In genomic region chrX:150982235-150982785, GRCh38 we compare ENCODE assay signal across 8 cellular contexts. TPM values are rescaled to one million over a fixed set of nuclear protein-coding genes. Genes with fewer than 3 reads are reported as not detected.
A peak's percentile ranks its signal among the peaks of the same experiment; 100 is the strongest.
DNase-seq lines count a peak whose midpoint lies in the region; ATAC-seq, FAIRE-seq and TF ChIP-seq lines count a peak whose summit lies in the region.

No MANE protein-coding gene starts in this region.

- peak overlapping the region; percentile 76 for H3K4me2 ChIP-seq in HepG2 (ENCODE audit: low read depth, low read length)

- 0 out of 2 replicates have a peak, but pooled peaks cover 3% of the 10 kb centered on the region for H4K20me1 ChIP-seq in HepG2 (ENCODE audit: insufficient read depth, low read length)

- no peak overlapping the region for H2AFZ ChIP-seq in HepG2 (ENCODE audit: low read length)

- TF ChIP-seq CTCF in HepG2 (CRISPR knock-in tag; IDR thresholded peaks at IDR 0.05) (no peak), upper lobe of right lung (IDR thresholded peaks at IDR 0.05) (no peak)

- H3K27ac ChIP-seq in HepG2 (ENCODE audit: extremely low read length, insufficient read depth, low read length): peak overlapping the region; percentile 35
- no peak overlapping the region for H3K27ac ChIP-seq in upper lobe of right lung

- CTCF ChIA-PET in HepG2 (lab: Yijun Ruan, JAX; ENCODE audit: low intra/inter-chr PET ratio, low total read pairs): no interaction called here

- no peak for TF ChIP-seq RAD21 in HepG2 (CRISPR knock-in tag; IDR thresholded peaks at IDR 0.05)

- TF ChIP-seq EP300 in HepG2 (IDR thresholded peaks at IDR 0.05; ENCODE audit: low read depth in 2 of 2, low read length in 2 of 2): no peak
- no peak for TF ChIP-seq EP300 in HepG2 (CRISPR knock-in tag; IDR thresholded peaks at IDR 0.05; ENCODE audit: borderline replicate concordance)

- no peak for TF ChIP-seq POLR2A in HepG2 (IDR thresholded peaks at IDR 0.05; ENCODE audit: insufficient read depth in 1 of 2, low read depth in 2 of 2, low read length in 2 of 2)

- peak overlapping the region; percentile 73 for H3K4me3 ChIP-seq in adipocyte (ENCODE audit: low read length)
- H3K4me3 ChIP-seq in HepG2 (replicated peaks in 1 of 3; ENCODE audit: insufficient read depth in 1 of 3, low read depth in 2 of 3, low read length in 3 of 3): peak overlapping the region; percentile 50 to 71 (median 57); a peak in 5 of 6 replicates
- peak overlapping the region; percentile 51 for H3K4me3 ChIP-seq in upper lobe of right lung

- DNase-seq in activated naive CD4-positive, alpha-beta T cell (lab: John Stamatoyannopoulos, UW): no peak
- no peak for DNase-seq in adipocyte (ENCODE audit: low read depth)
- no peak for DNase-seq in HepG2 (ENCODE audit: low spot score)
- DNase-seq in upper lobe of right lung: no peak
- no peak for DNase-seq in A172 (ENCODE audit: low spot score)
- DNase-seq in LoVo (ENCODE audit: low spot score): no peak
- no peak for DNase-seq in NCI-H1694 (lab: John Stamatoyannopoulos, UW)

- H3K9ac ChIP-seq in adipocyte (ENCODE audit: low read length) (peak overlapping the region; percentile 34), HepG2 (ENCODE audit: insufficient read depth, low read depth, low read length) (peak overlapping the region; percentile 59)

- ATAC-seq in HepG2 (no peak), upper lobe of right lung (no peak)

- FAIRE-seq in HepG2 (lab: Jason Lieb, UNC): no peak

- peak overlapping the region; percentile 44 for H3K4me3 Mint-ChIP-seq in activated naive CD4-positive, alpha-beta T cell treated with anti-CD3 and anti-CD28 coated beads, Interleukin-2, amount 50 U/mL, for 24 hours

- H3K9me3 ChIP-seq in adipocyte (ENCODE audit: control insufficient read depth, low read length) (no peaks in the 10 kb centered on the region), HepG2 (ENCODE audit: low read length) (no peaks in the 10 kb centered on the region), upper lobe of right lung (no peaks in the 10 kb centered on the region)

- POLR2A ChIA-PET in HepG2 (lab: Yijun Ruan, JAX): no interaction called here

- H3K79me2 ChIP-seq in HepG2 (ENCODE audit: insufficient read depth, low read length): peaks cover 11% of the 10 kb centered on the region

- BruUV-seq in HepG2 (replicated peaks; lab: Mats Ljungman, UMichigan): no TSS peak

- peaks cover 5% of the 10 kb centered on the region for H3K4me1 Mint-ChIP-seq in activated naive CD4-positive, alpha-beta T cell treated with anti-CD3 and anti-CD28 coated beads, Interleukin-2, amount 50 U/mL, for 24 hours

- WGBS in HepG2 (ENCODE audit: low lambda C conversion rate): 26% methylated on average over 11 of the region's 20 CpGs

- H3K36me3 ChIP-seq in adipocyte (ENCODE audit: control insufficient read depth, insufficient read depth, low read length, severe bottlenecking) (peaks cover 3% of the 10 kb centered on the region), HepG2 (replicated peaks in 1 of 2; ENCODE audit: control insufficient read depth in 1 of 2, insufficient read depth in 2 of 2, low read length in 2 of 2) (no peaks in the 10 kb centered on the region), upper lobe of right lung (no peaks in the 10 kb centered on the region)

- in situ Hi-C loops in HepG2 (cut with HindIII; ENCODE audit: extremely low pct_ligation_motif_present, low pct_unique_long_range_greater_than_20kb): no loop called here

- H3K4me1 ChIP-seq in adipocyte (ENCODE audit: control insufficient read depth, insufficient read depth, low read length) (no peaks in the 10 kb centered on the region), HepG2 (ENCODE audit: insufficient read depth, low read length) (peaks cover 16% of the 10 kb centered on the region), upper lobe of right lung (no peaks in the 10 kb centered on the region)

- H3K27ac Mint-ChIP-seq in activated naive CD4-positive, alpha-beta T cell treated with anti-CD3 and anti-CD28 coated beads, Interleukin-2, amount 50 U/mL, for 24 hours: no peak overlapping the region

- intact Hi-C loops in HepG2 (cut with micrococcal nuclease; ENCODE audit: unreplicated experiment): loop anchor here (5.0 kb wide), 1 partner anchor 85 kb away; the partner anchor contains the start of gene CD99L2
- intact Hi-C loops in upper lobe of right lung (cut with DNase I): no loop called here

- H3K27me3 Mint-ChIP-seq in activated naive CD4-positive, alpha-beta T cell treated with anti-CD3 and anti-CD28 coated beads, Interleukin-2, amount 50 U/mL, for 24 hours: peaks cover 6% of the 10 kb centered on the region

- H3K9me3 Mint-ChIP-seq in activated naive CD4-positive, alpha-beta T cell treated with anti-CD3 and anti-CD28 coated beads, Interleukin-2, amount 50 U/mL, for 24 hours: no peaks in the 10 kb centered on the region

- peaks cover 5% of the 10 kb centered on the region for H3K27me3 ChIP-seq in adipocyte (replicated peaks; ENCODE audit: control insufficient read depth, insufficient read depth, low read length)
- H3K27me3 ChIP-seq in HepG2 (ENCODE audit: control insufficient read depth in 1 of 2, insufficient read depth in 2 of 2, low read length in 2 of 2): peaks cover 0 to 4% of the 10 kb centered on the region in 2 experiments; a peak in 1 of 5 replicates
- no peaks in the 10 kb centered on the region for H3K27me3 ChIP-seq in upper lobe of right lung

- no peaks in the 10 kb centered on the region for H3K36me3 Mint-ChIP-seq in activated naive CD4-positive, alpha-beta T cell treated with anti-CD3 and anti-CD28 coated beads, Interleukin-2, amount 50 U/mL, for 24 hours

TF ChIP-seq in HepG2, 621 proteins besides CTCF, POLR2A, EP300 and RAD21 (continues in another document):
- TF ChIP-seq ZNF335 (CRISPR knock-in tag; IDR thresholded peaks at IDR 0.05) (no peak), CSRNP1 (CRISPR knock-in tag; IDR thresholded peaks at IDR 0.05) (no peak), ZNF468 (CRISPR knock-in tag; IDR thresholded peaks at IDR 0.05) (no peak), ZNF773 (CRISPR knock-in tag; IDR thresholded peaks at IDR 0.05; ENCODE audit: borderline replicate concordance) (no peak), POLR2AphosphoS5 (IDR thresholded peaks at IDR 0.05; ENCODE audit: low read depth, low read length) (no peak), MZF1 (CRISPR knock-in tag; IDR thresholded peaks at IDR 0.05; ENCODE audit: borderline replicate concordance) (no peak), DNMT1 (CRISPR knock-in tag; IDR thresholded peaks at IDR 0.05) (no peak)
- TF ChIP-seq, protein P1, sequence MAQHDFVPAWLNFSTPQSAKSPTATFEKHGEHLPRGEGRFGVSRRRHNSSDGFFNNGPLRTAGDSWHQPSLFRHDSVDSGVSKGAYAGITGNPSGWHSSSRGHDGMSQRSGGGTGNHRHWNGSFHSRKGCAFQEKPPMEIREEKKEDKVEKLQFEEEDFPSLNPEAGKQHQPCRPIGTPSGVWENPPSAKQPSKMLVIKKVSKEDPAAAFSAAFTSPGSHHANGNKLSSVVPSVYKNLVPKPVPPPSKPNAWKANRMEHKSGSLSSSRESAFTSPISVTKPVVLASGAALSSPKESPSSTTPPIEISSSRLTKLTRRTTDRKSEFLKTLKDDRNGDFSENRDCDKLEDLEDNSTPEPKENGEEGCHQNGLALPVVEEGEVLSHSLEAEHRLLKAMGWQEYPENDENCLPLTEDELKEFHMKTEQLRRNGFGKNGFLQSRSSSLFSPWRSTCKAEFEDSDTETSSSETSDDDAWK (CRISPR knock-in tag; IDR thresholded peaks at IDR 0.05): no peak

RNA-seq across cellular contexts. Expression of gene HMGB3, which starts 0.8 kb away (rescaled TPM):
- total RNA-seq in HepG2 (2016; rRNA removed; fragmentation: Illumina TruSeq; extraction: Trizol) (87.1 and 119 TPM in 2 replicates), upper lobe of right lung (19.5 TPM)
- 6.6 and 8.3 TPM in 2 replicates for total RNA-seq in HepG2 (2016; cell fraction: cytosol; rRNA removed; fragmentation: Illumina TruSeq; extraction: Trizol; ENCODE audit: low read depth)
- 83.2 and 120 TPM in 2 replicates for total RNA-seq in HepG2 (2016; cell fraction: insoluble cytoplasmic fraction; rRNA removed; fragmentation: Illumina TruSeq; extraction: Trizol)
- total RNA-seq in HepG2 (2016; cell fraction: membrane; rRNA removed; fragmentation: Illumina TruSeq; extraction: Trizol): 16.6 and 20.7 TPM in 2 replicates
- 25.0 and 27.7 TPM in 2 replicates for total RNA-seq in HepG2 (2016; cell fraction: nucleus; rRNA removed; fragmentation: Illumina TruSeq; extraction: Trizol)
- 5.9 and 8.5 TPM in 2 replicates for polyA plus RNA-seq in HepG2 (2011; rRNA removed)
- polyA plus RNA-seq in HepG2 (2011; cell fraction: cytosol; rRNA removed): 4.2 and 5.9 TPM in 2 replicates
- 3.2 TPM in 2 replicates for polyA plus RNA-seq in HepG2 (2011; cell fraction: nucleus; rRNA removed)
- 34.1 and 64.7 TPM in 2 replicates for polyA plus RNA-seq in HepG2 (2012)
- 20.0 and 21.9 TPM in 2 replicates for polyA plus RNA-seq in HepG2 (2016; cell fraction: cytosol; fragmentation: Illumina TruSeq; extraction: Trizol; ENCODE audit: low read depth)
- 168 and 175 TPM in 2 replicates for polyA plus RNA-seq in HepG2 (2016; cell fraction: insoluble cytoplasmic fraction; fragmentation: Illumina TruSeq; extraction: Trizol; ENCODE audit: low read depth)
- polyA plus RNA-seq in HepG2 (2016; cell fraction: membrane; fragmentation: Illumina TruSeq; extraction: Trizol; ENCODE audit: low read depth): 25.5 and 25.6 TPM in 2 replicates
- polyA plus RNA-seq in HepG2 (2016; cell fraction: nucleus; fragmentation: Illumina TruSeq; extraction: Trizol; ENCODE audit: insufficient read depth, low read depth): 60.8 and 67.6 TPM in 2 replicates
- 4.3 and 13.1 TPM in 2 replicates for polyA minus RNA-seq in HepG2 (2011; rRNA and poly(A)+ RNA removed; ENCODE audit: low replicate concordance)
- polyA minus RNA-seq in HepG2 (2011; cell fraction: cytosol; rRNA and poly(A)+ RNA removed): 5.5 and 5.9 TPM in 2 replicates
- polyA minus RNA-seq in HepG2 (2011; cell fraction: nucleus; rRNA and poly(A)+ RNA removed): 12.8 and 15.1 TPM in 2 replicates
- 169 and 198 TPM in 2 replicates for total RNA-seq in A172 (2014; rRNA removed; shearing (Covaris generic))
